15 cellular contexts compared by ENCODE assay signal in the genomic region with DNA sequence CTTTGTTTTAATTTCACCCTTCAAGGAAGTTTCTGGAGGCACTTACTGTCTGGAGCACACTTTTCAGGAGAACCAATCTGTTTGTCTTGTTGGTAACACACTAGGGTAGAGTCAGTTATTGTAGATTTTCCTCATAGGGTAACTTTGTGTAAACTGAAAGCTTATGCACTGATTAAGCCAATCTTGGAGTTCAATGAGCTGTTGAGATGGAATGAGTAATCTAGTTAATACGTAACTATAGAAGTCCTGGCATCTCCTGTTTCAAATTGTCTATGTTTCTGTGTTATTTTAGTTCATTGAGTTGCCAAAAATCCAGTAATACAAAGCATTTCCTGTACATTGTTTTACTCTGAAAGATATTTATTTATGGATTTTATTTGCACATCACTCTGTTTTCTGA.
A peak's percentile ranks its signal among the peaks of the same experiment; 100 is the strongest.
DNase-seq lines count a peak whose midpoint lies in the region; ATAC-seq, FAIRE-seq and TF ChIP-seq lines count a peak whose summit lies in the region.
"Had no signal": no experiment of that assay in that cellular context is flagged by ENCODE, and none has a peak within 500 bp of the region (broad histone marks: within the 10 kb centered on the region; RNA-seq: fewer than 3 reads in every experiment).

No MANE protein-coding gene starts in this region.

- H4K20me1 ChIP-seq in GM12878 (ENCODE audit: control insufficient read depth, insufficient read depth): no peaks in the 10 kb centered on the region

- intact Hi-C loops in GM12878 (cut with micrococcal nuclease; ENCODE audit: unreplicated experiment): loop anchor here (2.0 kb wide), 1 partner anchor 131 kb away; no protein-coding TSS in a partner anchor

- 43% methylated on average over 1 of the region's 1 CpG for WGBS in GM12878 (ENCODE audit: insufficient coverage, insufficient replicate concordance, low lambda C conversion rate, missing lambda C conversion rate)

- H3K36me3 Mint-ChIP-seq in HFFc6 (ENCODE audit: low read depth): peaks cover 15% of the 10 kb centered on the region; the same call in 1 of the 2 replicates
- H3K36me3 Mint-ChIP-seq: mesothelial cell of epicardium had no signal

- no peak overlapping the region for H3K9ac ChIP-seq in GM12878 (ENCODE audit: control insufficient read depth, insufficient read depth, low read length)

- H3K4me1 ChIP-seq in GM12878 (ENCODE audit: control insufficient read depth, insufficient read depth, low read length): peaks cover 2% of the 10 kb centered on the region; the same call in 1 of the 2 replicates
- H3K4me1 ChIP-seq: BE2C, tibial artery had no signal

- H3K27ac Mint-ChIP-seq in HFFc6: peak overlapping the region; percentile 92
- H3K27ac Mint-ChIP-seq: activated CD8-positive, alpha-beta T cell treated with anti-CD3 and anti-CD28 coated beads, Interleukin-2, amount 10 ng/mL, durations not matched to agents 7 days and 5 days; mesothelial cell of epicardium had no signal

- no peak for TF ChIP-seq EP300 in GM12878 (IDR thresholded peaks at IDR 0.05; ENCODE audit: borderline replicate concordance in 1 of 2, control insufficient read depth in 1 of 2, low read depth in 2 of 2, low read length in 2 of 2)

- peak overlapping the region; percentile 80 for H3K4me3 Mint-ChIP-seq in HFFc6
- H3K4me3 Mint-ChIP-seq: activated CD8-positive, alpha-beta T cell treated with anti-CD3 and anti-CD28 coated beads, Interleukin-2, amount 10 ng/mL, durations not matched to agents 7 days and 5 days; mesothelial cell of epicardium had no signal

- no peaks in the 10 kb centered on the region for H3K9me3 ChIP-seq in GM12878 (replicated peaks; ENCODE audit: control insufficient read depth, insufficient read depth, low read length)
- H3K9me3 ChIP-seq: BE2C, tibial artery had no signal

- TF ChIP-seq CTCF in HFFc6 (IDR thresholded peaks at IDR 0.05): no peak
- no peak for TF ChIP-seq CTCF in GM12878 (IDR thresholded peaks at IDR 0.05 in 2 of 3, conservative IDR thresholded peaks at IDR 0.05 in 1 of 3; ENCODE audit: control insufficient read depth in 2 of 3, extremely low read depth in 1 of 3, insufficient read depth in 1 of 3, low read depth in 3 of 3, low read length in 3 of 3)

- no peak overlapping the region for H3K4me3 ChIP-seq in GM12878
- H3K4me3 ChIP-seq: dorsolateral prefrontal cortex, tibial artery had no signal

- H3K9me3 Mint-ChIP-seq in HFFc6: no peaks in the 10 kb centered on the region

- in situ Hi-C loops in GM12878 (cut with MboI): no loop called here

- H3K36me3 ChIP-seq in GM12878 (ENCODE audit: control insufficient read depth in 2 of 2, insufficient read depth in 2 of 2, low read length in 1 of 2): no peaks in the 10 kb centered on the region
- H3K36me3 ChIP-seq: BE2C, tibial artery had no signal

- no TSS peak for BruUV-seq in GM12878 (replicated peaks; lab: Mats Ljungman, UMichigan)

- peak; percentile 86 for ATAC-seq in GM12878
- ATAC-seq: activated CD8-positive, alpha-beta T cell treated with anti-CD3 and anti-CD28 coated beads, Interleukin-2, amount 10 ng/mL, durations not matched to agents 7 days and 5 days had no signal

- TF ChIP-seq RAD21 in GM12878 (IDR thresholded peaks at IDR 0.05; ENCODE audit: insufficient read depth, low read depth, low read length): no peak

- POLR2A ChIA-PET in GM12878 (lab: Charles Lee): no interaction called here

- H3K4me1 Mint-ChIP-seq in HFFc6 (ENCODE audit: low read depth): peaks cover 66% of the 10 kb centered on the region

- DNase-seq in A172 (ENCODE audit: low spot score) (peak; percentile 40), HFFc6 (peak; percentile 91), GM12878 (ENCODE audit: low read depth, low spot score) (no peak), kidney tubule cell (ENCODE audit: low spot score) (peak; percentile 96), GOT3 (lab: John Stamatoyannopoulos, UW) (no peak), NCI-H1048 (lab: John Stamatoyannopoulos, UW) (no peak), Kasumi-1 (lab: John Stamatoyannopoulos, UW) (no peak)
- no peak for DNase-seq in NK-92 treated with Interleukin-12 subunit alpha and Interleukin-12 subunit beta, amount 100 ng/mL, for 24 hours (lab: John Stamatoyannopoulos, UW)
- DNase-seq: activated CD8-positive, alpha-beta T cell treated with anti-CD3 and anti-CD28 coated beads, Interleukin-2, amount 10 ng/mL, durations not matched to agents 7 days and 5 days; BE2C; dorsolateral prefrontal cortex; KG1; stimulated activated CD4-positive, alpha-beta T cell treated with anti-CD3 and anti-CD28 coated beads, Interleukin-4, amount 100 ng/mL, for 1 hour; tibial artery had no signal

- no peak for TF ChIP-seq POLR2A in GM12878 (IDR thresholded peaks at IDR 0.05; ENCODE audit: low read depth, low read length)

- H3K27me3 Mint-ChIP-seq in HFFc6 (ENCODE audit: insufficient read depth): no peaks in the 10 kb centered on the region

- RAD21 ChIA-PET in GM12878 (lab: Charles Lee; ENCODE audit: unreplicated experiment): no interaction called here

- H3K79me2 ChIP-seq in GM12878 (ENCODE audit: control insufficient read depth, insufficient read depth, low read length): no peaks in the 10 kb centered on the region

- SMC1A ChIA-PET in GM12878 (lab: Charles Lee; ENCODE audit: uncharacterized antibody, unreplicated experiment): interaction anchor here (0.6 to 1.5 kb wide), 2 partner anchors 23 to 119 kb away, joined by 3 to 5 read pairs; no protein-coding TSS in a partner anchor

- no peak overlapping the region for H3K27ac ChIP-seq in GM12878 (ENCODE audit: control insufficient read depth, insufficient read depth)
- H3K27ac ChIP-seq: tibial artery had no signal

- no peak overlapping the region for H2AFZ ChIP-seq in GM12878 (ENCODE audit: control insufficient read depth, low read depth, low read length)

- H3K4me2 ChIP-seq in GM12878 (ENCODE audit: control insufficient read depth, insufficient read depth): no peak overlapping the region

- CTCF ChIA-PET in GM12878 (lab: Yijun Ruan, JAX): interaction anchor here (0.6 to 2.4 kb wide), 5 partner anchors 62 to 580 kb away, joined by 3 to 11 read pairs (median 3); no protein-coding TSS in a partner anchor

- H3K27me3 ChIP-seq in GM12878 (replicated peaks in 1 of 2; ENCODE audit: control insufficient read depth in 2 of 2, insufficient read depth in 2 of 2, low read length in 1 of 2): no peaks in the 10 kb centered on the region
- H3K27me3 ChIP-seq: BE2C, dorsolateral prefrontal cortex, tibial artery had no signal

- no peak for FAIRE-seq in GM12878 (lab: Jason Lieb, UNC)

TF ChIP-seq in GM12878, 131 proteins besides CTCF, POLR2A, EP300 and RAD21 (continues in another document):
- TF ChIP-seq CREM (IDR thresholded peaks at IDR 0.05; ENCODE audit: low read depth) (no peak), MXI1 (IDR thresholded peaks at IDR 0.05; ENCODE audit: low read depth, low read length) (no peak), IRF3 (IDR thresholded peaks at IDR 0.05) (no peak), SMC3 (IDR thresholded peaks at IDR 0.05; ENCODE audit: borderline replicate concordance, low read length) (no peak), RELA (IDR thresholded peaks at IDR 0.05; ENCODE audit: borderline replicate concordance, partially characterized antibody) (no peak), BHLHE40 (IDR thresholded peaks at IDR 0.05; ENCODE audit: borderline replicate concordance in 1 of 2, low read depth in 2 of 2, low read length in 1 of 2) (no peak), ZNF217 (IDR thresholded peaks at IDR 0.05) (no peak), MTA2 (IDR thresholded peaks at IDR 0.05; ENCODE audit: low read depth) (no peak), PKNOX1 (IDR thresholded peaks at IDR 0.05) (no peak), SKIL (IDR thresholded peaks at IDR 0.05; ENCODE audit: low read depth, poor library complexity, severe bottlenecking) (no peak), FOXM1 (IDR thresholded peaks at IDR 0.05; ENCODE audit: low read depth, low read length) (no peak), SPI1 (IDR thresholded peaks at IDR 0.05; ENCODE audit: borderline replicate concordance, insufficient read depth, low read depth, low read length) (no peak), ZNF622 (IDR thresholded peaks at IDR 0.05) (no peak)

Comparison
In these comparisons a context has a peak if more than half of its experiments do, and no peak if none do; other contexts are left out.
1. DNase-seq: peak in A172 (single experiment), HFFc6 (single experiment) and kidney tubule cell (single experiment); none in GM12878 (single experiment), GOT3 (single experiment), NCI-H1048 (single experiment), NK-92 treated with Interleukin-12 subunit alpha and Interleukin-12 subunit beta, amount 100 ng/mL, for 24 hours (single experiment) and Kasumi-1 (0 of 2).